In genomic region chrX:123732679-123733363, GRCh38 we compare ENCODE assay signal across 8 cellular contexts. TPM values are rescaled to one million over a fixed set of nuclear protein-coding genes. Genes with fewer than 3 reads are reported as not detected.
DNase-seq lines count a peak whose midpoint lies in the region; ATAC-seq and TF ChIP-seq lines count a peak whose summit lies in the region.

TSS of gene THOC2 (minus strand) at chrX:123733052. CDS start at chrX:123733022, 30 bp downstream.

- H3K9me3 ChIP-seq in CD8-positive, alpha-beta T cell (ENCODE audit: low read length), result no peaks in the 10 kb centered on the region
- H3K9me3 ChIP-seq in ectodermal cell (ENCODE audit: control insufficient read depth, low read length) (no peaks in the 10 kb centered on the region), lower lobe of right lung (no peaks in the 10 kb centered on the region)

- peaks cover 20% of the 10 kb centered on the region for H3K4me1 ChIP-seq in CD8-positive, alpha-beta T cell (ENCODE audit: insufficient read depth, low read length)
- H3K4me1 ChIP-seq in ectodermal cell (ENCODE audit: control insufficient read depth, insufficient read depth, low read length) (no peaks in the 10 kb centered on the region), lower lobe of right lung (peaks cover 18% of the 10 kb centered on the region)

- WGBS in ectodermal cell, 2 experiments, result 3 to 4% methylated on average over 38 to 47 of the region's 48 CpGs

- POLR2A ChIA-PET in CD8-positive, alpha-beta T cell (lab: Charles Lee), result no interaction called here
- POLR2A ChIA-PET in activated CD8-positive, alpha-beta T cell treated with anti-CD3 and anti-CD28 coated beads, Interleukin-2, amount 10 ng/mL, durations not matched to agents 7 days and 5 days (lab: Charles Lee), result interaction anchor here (0.7 kb wide), 2 partner anchors 227 to 672 kb away, joined by 3 read pairs; no protein-coding TSS in a partner anchor

- intact Hi-C loops in CD8-positive, alpha-beta T cell (cut with DNase I, micrococcal nuclease), result loop anchor here (2.0 to 5.0 kb wide), 3 partner anchors 34 to 229 kb away; partner anchors contain the start of gene STAG2 (in 2 of the 2)
- intact Hi-C loops in lower lobe of right lung (cut with DNase I), result no loop called here

- peak; percentile 93 for ATAC-seq in CD8-positive, alpha-beta T cell
- ATAC-seq in GM19438 (IDR thresholded peaks at IDR 0.05; ENCODE audit: low read depth, unreplicated experiment) (peak; percentile 88), lower lobe of right lung (peak; percentile 94 to 97)
- ATAC-seq in activated CD8-positive, alpha-beta T cell treated with anti-CD3 and anti-CD28 coated beads, Interleukin-2, amount 10 ng/mL, durations not matched to agents 7 days and 5 days, result peak; percentile 87

- peak within 1 kb of the TSS; percentile 48 for H3K27ac ChIP-seq in CD8-positive, alpha-beta T cell (ENCODE audit: low read depth, low read length)
- peak within 1 kb of the TSS; percentile 26 for H3K27ac ChIP-seq in ectodermal cell (ENCODE audit: insufficient read depth, low read depth, low read length, poor library complexity, severe bottlenecking)
- peak within 1 kb of the TSS; percentile 83 for H3K27ac ChIP-seq in lower lobe of right lung

- H3K4me3 Mint-ChIP-seq in CD8-positive, alpha-beta T cell, result peak within 1 kb of the TSS; percentile 95
- peak within 1 kb of the TSS; percentile 91 for H3K4me3 Mint-ChIP-seq in activated CD8-positive, alpha-beta T cell treated with anti-CD3 and anti-CD28 coated beads, Interleukin-2, amount 10 ng/mL, durations not matched to agents 7 days and 5 days

- CTCF ChIA-PET in CD8-positive, alpha-beta T cell (lab: Charles Lee), result no interaction called here
- CTCF ChIA-PET in activated CD8-positive, alpha-beta T cell treated with anti-CD3 and anti-CD28 coated beads, Interleukin-2, amount 10 ng/mL, durations not matched to agents 7 days and 5 days (lab: Charles Lee), result interaction anchor here (1.3 kb wide), 1 partner anchor 100 kb away, joined by 3 read pairs; no protein-coding TSS in a partner anchor

- TF ChIP-seq CTCF in CD8-positive, alpha-beta T cell (IDR thresholded peaks at IDR 0.05), result no peak
- TF ChIP-seq CTCF in lower lobe of right lung (IDR thresholded peaks at IDR 0.05), result peak; percentile 37

- no peaks in the 10 kb centered on the region for H3K27me3 ChIP-seq in CD8-positive, alpha-beta T cell (ENCODE audit: insufficient read depth, low read length)
- H3K27me3 ChIP-seq in ectodermal cell (ENCODE audit: control insufficient read depth, insufficient read depth, low read length, poor library complexity, severe bottlenecking), result no peaks in the 10 kb centered on the region
- no peaks in the 10 kb centered on the region for H3K27me3 ChIP-seq in lower lobe of right lung (ENCODE audit: low read depth)

- H3K36me3 Mint-ChIP-seq in CD8-positive, alpha-beta T cell, result peaks cover 18% of the 10 kb centered on the region
- H3K36me3 Mint-ChIP-seq in activated CD8-positive, alpha-beta T cell treated with anti-CD3 and anti-CD28 coated beads, Interleukin-2, amount 10 ng/mL, durations not matched to agents 7 days and 5 days (ENCODE audit: low read depth), result peaks cover 4% of the 10 kb centered on the region

- H3K27me3 Mint-ChIP-seq in CD8-positive, alpha-beta T cell (ENCODE audit: low read depth), result no peaks in the 10 kb centered on the region
- no peaks in the 10 kb centered on the region for H3K27me3 Mint-ChIP-seq in activated CD8-positive, alpha-beta T cell treated with anti-CD3 and anti-CD28 coated beads, Interleukin-2, amount 10 ng/mL, durations not matched to agents 7 days and 5 days (ENCODE audit: low read depth)

- H3K36me3 ChIP-seq in CD8-positive, alpha-beta T cell (ENCODE audit: insufficient read depth, low read length), result no peaks in the 10 kb centered on the region
- H3K36me3 ChIP-seq in ectodermal cell (ENCODE audit: control insufficient read depth, insufficient read depth, low read length) (no peaks in the 10 kb centered on the region), lower lobe of right lung (no peaks in the 10 kb centered on the region)

- peak within 1 kb of the TSS; percentile 79 for H3K4me3 ChIP-seq in CD8-positive, alpha-beta T cell (ENCODE audit: low read depth, low read length)
- H3K4me3 ChIP-seq in ectodermal cell (ENCODE audit: insufficient read depth, low read depth, low read length) (peak within 1 kb of the TSS; percentile 75), lower lobe of right lung (peak within 1 kb of the TSS; percentile 79)

- peak within 1 kb of the TSS; percentile 91 for H3K27ac Mint-ChIP-seq in CD8-positive, alpha-beta T cell
- H3K27ac Mint-ChIP-seq in activated CD8-positive, alpha-beta T cell treated with anti-CD3 and anti-CD28 coated beads, Interleukin-2, amount 10 ng/mL, durations not matched to agents 7 days and 5 days, result peak within 1 kb of the TSS; percentile 92

- H3K9me3 Mint-ChIP-seq in CD8-positive, alpha-beta T cell, result no peaks in the 10 kb centered on the region
- no peaks in the 10 kb centered on the region for H3K9me3 Mint-ChIP-seq in activated CD8-positive, alpha-beta T cell treated with anti-CD3 and anti-CD28 coated beads, Interleukin-2, amount 10 ng/mL, durations not matched to agents 7 days and 5 days (ENCODE audit: insufficient read depth)

- DNase-seq in CD8-positive, alpha-beta T cell, result peak; percentile 51 to 82 (median 73)
- DNase-seq in HK-2 (ENCODE audit: unreplicated experiment), result peak; percentile 85
- peak; percentile 78 for DNase-seq in NCI-H82 treated with DMSO at 0.1 percent for 48 hours (lab: John Stamatoyannopoulos, UW; ENCODE audit: unreplicated experiment)
- DNase-seq in activated CD8-positive, alpha-beta T cell treated with anti-CD3 and anti-CD28 coated beads, Interleukin-2, amount 10 ng/mL, durations not matched to agents 7 days and 5 days, result peak; percentile 80
- DNase-seq in lower lobe of right lung, result peak; percentile 91
- peak; percentile 64 to 78 (median 67) for DNase-seq in stimulated activated CD4-positive, alpha-beta T cell treated with anti-CD3 and anti-CD28 coated beads, TNF-alpha, amount 100 ng/mL, for 24 hours (ENCODE audit: low read depth in 3 of 3)

- peaks cover 33% of the 10 kb centered on the region for H3K4me1 Mint-ChIP-seq in CD8-positive, alpha-beta T cell (ENCODE audit: low read depth)
- H3K4me1 Mint-ChIP-seq in activated CD8-positive, alpha-beta T cell treated with anti-CD3 and anti-CD28 coated beads, Interleukin-2, amount 10 ng/mL, durations not matched to agents 7 days and 5 days (ENCODE audit: low read depth), result peaks cover 25% of the 10 kb centered on the region

RNA-seq across cellular contexts. Expression of gene THOC2, which starts in this region (rescaled TPM):
- 10 to 100 TPM; 64.8 to 67.2 TPM for total RNA-seq in CD8-positive, alpha-beta T cell
- total RNA-seq in activated CD8-positive, alpha-beta T cell treated with anti-CD3 and anti-CD28 coated beads, Interleukin-2, amount 10 ng/mL, durations not matched to agents 7 days and 5 days, result 10 to 100 TPM; 78.9 to 83.4 TPM
- polyA plus RNA-seq in ectodermal cell (2013, experiment 1 of 4), result 93.7 TPM
- polyA plus RNA-seq in ectodermal cell (2013, experiment 2 of 4), result 102 TPM
- polyA plus RNA-seq in ectodermal cell (2013, experiment 3 of 4), result 75.4 TPM
- 87.5 TPM for polyA plus RNA-seq in ectodermal cell (2013, experiment 4 of 4)
- total RNA-seq in lower lobe of right lung, result 96.2 TPM

Comparison
In these comparisons a context has a peak if more than half of its experiments do, and no peak if none do; other contexts are left out.
1. Peak in every context shown above with its lines: DNase-seq, ATAC-seq, H3K4me3 ChIP-seq and H3K27ac ChIP-seq.
2. H3K27ac ChIP-seq: peak in every context shown above with its lines; median percentile 83 in lower lobe of right lung; 48 in CD8-positive, alpha-beta T cell; 26 in ectodermal cell.